1 cellular context compared by ENCODE assay signal in genomic region chr5:79069488-79070001, GRCh38.
TF ChIP-seq lines count a peak whose summit lies in the region.

BHMT2 (plus strand) TSS chr5:79069767; CDS start chr5:79069783, 16 bp downstream.
DMGDH (minus strand) TSS chr5:79069674; CDS start chr5:79069620, 54 bp downstream.

TF ChIP-seq in HepG2, 621 proteins besides CTCF, POLR2A, EP300 and RAD21 (continued from another document and continues in another):
- TF ChIP-seq ZHX2 (IDR thresholded peaks at IDR 0.05; ENCODE audit: low read depth): no peak
- TF ChIP-seq ZHX2 (CRISPR knock-in tag; IDR thresholded peaks at IDR 0.05; ENCODE audit: borderline replicate concordance): peak; percentile 47; the same call in 1 of the 2 replicates
- TF ChIP-seq BORCS8-MEF2B (CRISPR knock-in tag; IDR thresholded peaks at IDR 0.05): 0 out of 2 replicates have a peak, but pooled peaks have one; percentile 28
- no peak for TF ChIP-seq ZNF550 (CRISPR knock-in tag; IDR thresholded peaks at IDR 0.05; ENCODE audit: borderline replicate concordance)
- TF ChIP-seq BCLAF1 (IDR thresholded peaks at IDR 0.05): no peak
- no peak for TF ChIP-seq FOXO1 (CRISPR knock-in tag; IDR thresholded peaks at IDR 0.05)
- TF ChIP-seq ZNF800 (CRISPR knock-in tag; IDR thresholded peaks at IDR 0.05): 0 out of 2 replicates have a peak, but pooled peaks have one; percentile 22
- TF ChIP-seq HMGA1 (CRISPR knock-in tag; conservative IDR thresholded peaks at IDR 0.05): no peak
- no peak for TF ChIP-seq XRCC5 (optimal IDR thresholded peaks at IDR 0.05; ENCODE audit: low read length)
- TF ChIP-seq TAF1 (CRISPR knock-in tag; IDR thresholded peaks at IDR 0.05): peak; percentile 49
- peak; percentile 36 for TF ChIP-seq SAP130 (CRISPR knock-in tag; IDR thresholded peaks at IDR 0.05; ENCODE audit: low read depth)
- no peak for TF ChIP-seq TRAFD1 (CRISPR knock-in tag; IDR thresholded peaks at IDR 0.05; ENCODE audit: borderline replicate concordance)
- TF ChIP-seq NONO (IDR thresholded peaks at IDR 0.05): no peak
- TF ChIP-seq NONO (CRISPR knock-in tag; conservative IDR thresholded peaks at IDR 0.05): no peak
- no peak for TF ChIP-seq AHR (CRISPR knock-in tag; IDR thresholded peaks at IDR 0.05)
- no peak; the same call in 1 of the 2 replicates for TF ChIP-seq ZBTB7B (CRISPR knock-in tag; IDR thresholded peaks at IDR 0.05)
- TF ChIP-seq ARNT (IDR thresholded peaks at IDR 0.05): no peak
- TF ChIP-seq NFE2L1 (CRISPR knock-in tag; IDR thresholded peaks at IDR 0.05; ENCODE audit: borderline replicate concordance): no peak
- no peak for TF ChIP-seq U2AF1 (optimal IDR thresholded peaks at IDR 0.05; ENCODE audit: low read depth, low read length)
- no peak for TF ChIP-seq HNRNPH1 (optimal IDR thresholded peaks at IDR 0.05; ENCODE audit: low read depth, low read length)
- TF ChIP-seq AFF4 (CRISPR knock-in tag; IDR thresholded peaks at IDR 0.05): no peak
- TF ChIP-seq ZNF275 (CRISPR knock-in tag; IDR thresholded peaks at IDR 0.05; ENCODE audit: borderline replicate concordance): no peak
- TF ChIP-seq ZNF224 (CRISPR knock-in tag; IDR thresholded peaks at IDR 0.05): no peak
- peak; percentile 16; the same call in 1 of the 2 replicates for TF ChIP-seq MTA1 (CRISPR knock-in tag; IDR thresholded peaks at IDR 0.05; ENCODE audit: borderline replicate concordance)
- no peak; the same call in 1 of the 2 replicates for TF ChIP-seq HOXA3 (CRISPR knock-in tag; IDR thresholded peaks at IDR 0.05)
- TF ChIP-seq JARID2 (CRISPR knock-in tag; IDR thresholded peaks at IDR 0.05; ENCODE audit: insufficient replicate concordance): no peak
- TF ChIP-seq ZSCAN30 (CRISPR knock-in tag; IDR thresholded peaks at IDR 0.05): no peak
- TF ChIP-seq MYC (CRISPR knock-in tag; IDR thresholded peaks at IDR 0.05; ENCODE audit: borderline replicate concordance): peak; percentile 49; the same call in 1 of the 2 replicates
- no peak for TF ChIP-seq ARID2 (CRISPR knock-in tag; IDR thresholded peaks at IDR 0.05; ENCODE audit: borderline replicate concordance)
- TF ChIP-seq THAP8 (CRISPR knock-in tag; IDR thresholded peaks at IDR 0.05; ENCODE audit: borderline replicate concordance): no peak
- TF ChIP-seq DNMT1 (CRISPR knock-in tag; IDR thresholded peaks at IDR 0.05): peak; percentile 81
- TF ChIP-seq ZFX (CRISPR knock-in tag; IDR thresholded peaks at IDR 0.05; ENCODE audit: low read depth): peak; percentile 97
- peak; percentile 66; the same call in 1 of the 2 replicates for TF ChIP-seq ZNF543 (CRISPR knock-in tag; IDR thresholded peaks at IDR 0.05)
- TF ChIP-seq ZNF33B (CRISPR knock-in tag; IDR thresholded peaks at IDR 0.05): no peak
- TF ChIP-seq GPN1 (CRISPR knock-in tag; IDR thresholded peaks at IDR 0.05; ENCODE audit: borderline replicate concordance): no peak
- no peak for TF ChIP-seq ELF4 (CRISPR knock-in tag; IDR thresholded peaks at IDR 0.05; ENCODE audit: borderline replicate concordance)
- 0 out of 2 replicates have a peak, but pooled peaks have one; percentile 43 for TF ChIP-seq ZNF331 (CRISPR knock-in tag; IDR thresholded peaks at IDR 0.05)
- TF ChIP-seq ZUFSP (CRISPR knock-in tag; IDR thresholded peaks at IDR 0.05; ENCODE audit: borderline replicate concordance): no peak
- TF ChIP-seq MATR3 (CRISPR knock-in tag; IDR thresholded peaks at IDR 0.05): no peak
